ENCODE assay signal across 1 cellular context in the genomic region with DNA sequence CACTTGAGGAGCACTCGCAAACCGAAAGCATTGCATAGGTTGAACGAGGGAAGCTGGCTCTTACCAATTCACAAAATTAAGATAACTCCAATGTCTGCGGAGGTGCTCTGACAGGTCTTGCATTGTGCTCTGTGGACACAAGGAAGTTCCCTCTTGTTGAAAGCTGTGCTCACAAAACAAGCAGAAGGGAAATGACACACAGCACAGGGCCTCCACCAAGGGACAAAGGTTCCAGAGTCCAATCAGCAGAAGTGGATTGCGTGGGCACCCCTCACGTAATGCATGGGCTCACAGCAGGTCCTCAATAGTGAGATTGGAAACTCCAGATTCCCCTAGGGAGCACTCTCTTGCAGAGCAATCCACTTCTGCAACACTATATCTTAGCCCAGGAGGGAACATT.
TF ChIP-seq lines count a peak whose summit lies in the region.

No MANE protein-coding gene starts in this region.

TF ChIP-seq in HepG2, 621 proteins besides CTCF, POLR2A, EP300 and RAD21 (continued from another document):
- TF ChIP-seq, protein P1, sequence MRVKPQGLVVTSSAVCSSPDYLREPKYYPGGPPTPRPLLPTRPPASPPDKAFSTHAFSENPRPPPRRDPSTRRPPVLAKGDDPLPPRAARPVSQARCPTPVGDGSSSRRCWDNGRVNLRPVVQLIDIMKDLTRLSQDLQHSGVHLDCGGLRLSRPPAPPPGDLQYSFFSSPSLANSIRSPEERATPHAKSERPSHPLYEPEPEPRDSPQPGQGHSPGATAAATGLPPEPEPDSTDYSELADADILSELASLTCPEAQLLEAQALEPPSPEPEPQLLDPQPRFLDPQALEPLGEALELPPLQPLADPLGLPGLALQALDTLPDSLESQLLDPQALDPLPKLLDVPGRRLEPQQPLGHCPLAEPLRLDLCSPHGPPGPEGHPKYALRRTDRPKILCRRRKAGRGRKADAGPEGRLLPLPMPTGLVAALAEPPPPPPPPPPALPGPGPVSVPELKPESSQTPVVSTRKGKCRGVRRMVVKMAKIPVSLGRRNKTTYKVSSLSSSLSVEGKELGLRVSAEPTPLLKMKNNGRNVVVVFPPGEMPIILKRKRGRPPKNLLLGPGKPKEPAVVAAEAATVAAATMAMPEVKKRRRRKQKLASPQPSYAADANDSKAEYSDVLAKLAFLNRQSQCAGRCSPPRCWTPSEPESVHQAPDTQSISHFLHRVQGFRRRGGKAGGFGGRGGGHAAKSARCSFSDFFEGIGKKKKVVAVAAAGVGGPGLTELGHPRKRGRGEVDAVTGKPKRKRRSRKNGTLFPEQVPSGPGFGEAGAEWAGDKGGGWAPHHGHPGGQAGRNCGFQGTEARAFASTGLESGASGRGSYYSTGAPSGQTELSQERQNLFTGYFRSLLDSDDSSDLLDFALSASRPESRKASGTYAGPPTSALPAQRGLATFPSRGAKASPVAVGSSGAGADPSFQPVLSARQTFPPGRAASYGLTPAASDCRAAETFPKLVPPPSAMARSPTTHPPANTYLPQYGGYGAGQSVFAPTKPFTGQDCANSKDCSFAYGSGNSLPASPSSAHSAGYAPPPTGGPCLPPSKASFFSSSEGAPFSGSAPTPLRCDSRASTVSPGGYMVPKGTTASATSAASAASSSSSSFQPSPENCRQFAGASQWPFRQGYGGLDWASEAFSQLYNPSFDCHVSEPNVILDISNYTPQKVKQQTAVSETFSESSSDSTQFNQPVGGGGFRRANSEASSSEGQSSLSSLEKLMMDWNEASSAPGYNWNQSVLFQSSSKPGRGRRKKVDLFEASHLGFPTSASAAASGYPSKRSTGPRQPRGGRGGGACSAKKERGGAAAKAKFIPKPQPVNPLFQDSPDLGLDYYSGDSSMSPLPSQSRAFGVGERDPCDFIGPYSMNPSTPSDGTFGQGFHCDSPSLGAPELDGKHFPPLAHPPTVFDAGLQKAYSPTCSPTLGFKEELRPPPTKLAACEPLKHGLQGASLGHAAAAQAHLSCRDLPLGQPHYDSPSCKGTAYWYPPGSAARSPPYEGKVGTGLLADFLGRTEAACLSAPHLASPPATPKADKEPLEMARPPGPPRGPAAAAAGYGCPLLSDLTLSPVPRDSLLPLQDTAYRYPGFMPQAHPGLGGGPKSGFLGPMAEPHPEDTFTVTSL (CRISPR knock-in tag; IDR thresholded peaks at IDR 0.05; ENCODE audit: borderline replicate concordance), result no peak
- TF ChIP-seq RAD51 (IDR thresholded peaks at IDR 0.05; ENCODE audit: borderline replicate concordance) (no peak), GATA4 (IDR thresholded peaks at IDR 0.05; ENCODE audit: borderline replicate concordance, low read depth) (peak; percentile 51; the same call in 1 of the 2 replicates), GLI4 (CRISPR knock-in tag; IDR thresholded peaks at IDR 0.05; ENCODE audit: borderline replicate concordance) (no peak), TCF7 (IDR thresholded peaks at IDR 0.05; ENCODE audit: low read depth) (peak; percentile 42; the same call in 1 of the 2 replicates), ZNF660 (CRISPR knock-in tag; IDR thresholded peaks at IDR 0.05; ENCODE audit: borderline replicate concordance, low read depth) (no peak), MED1 (CRISPR knock-in tag; IDR thresholded peaks at IDR 0.05) (peak; percentile 72), SMC3 (IDR thresholded peaks at IDR 0.05; ENCODE audit: low read length) (no peak), GATAD2A (CRISPR knock-in tag; IDR thresholded peaks at IDR 0.05) (peak; percentile 32; the same call in 1 of the 2 replicates), RARA (CRISPR knock-in tag; IDR thresholded peaks at IDR 0.05) (0 out of 2 replicates have a peak, but pooled peaks have one; percentile 35), SALL1 (CRISPR knock-in tag; IDR thresholded peaks at IDR 0.05) (0 out of 2 replicates have a peak, but pooled peaks have one; percentile 22), FOXJ3 (CRISPR knock-in tag; IDR thresholded peaks at IDR 0.05; ENCODE audit: borderline replicate concordance) (no peak), ZFAT (CRISPR knock-in tag; conservative IDR thresholded peaks at IDR 0.05) (no peak), SAP130 (CRISPR knock-in tag; IDR thresholded peaks at IDR 0.05; ENCODE audit: low read depth) (peak; percentile 23; the same call in 1 of the 2 replicates), SIX1 (CRISPR knock-in tag; IDR thresholded peaks at IDR 0.05; ENCODE audit: borderline replicate concordance) (no peak), GFI1 (CRISPR knock-in tag; IDR thresholded peaks at IDR 0.05; ENCODE audit: borderline replicate concordance) (no peak), POLR2AphosphoS5 (IDR thresholded peaks at IDR 0.05; ENCODE audit: low read depth, low read length) (no peak), ZBTB38 (CRISPR knock-in tag; IDR thresholded peaks at IDR 0.05) (0 out of 2 replicates have a peak, but pooled peaks have one; percentile 28), U2AF1 (optimal IDR thresholded peaks at IDR 0.05; ENCODE audit: low read depth, low read length) (no peak), TAF1 (CRISPR knock-in tag; IDR thresholded peaks at IDR 0.05) (no peak), CREM (IDR thresholded peaks at IDR 0.05) (peak; percentile 38; the same call in 1 of the 2 replicates), CREM (CRISPR knock-in tag; IDR thresholded peaks at IDR 0.05) (no peak), FOXA3 (CRISPR knock-in tag; IDR thresholded peaks at IDR 0.05) (peak; percentile 42; the same call in 1 of the 2 replicates), DPF2 (CRISPR knock-in tag; IDR thresholded peaks at IDR 0.05; ENCODE audit: borderline replicate concordance, low read depth) (peak; percentile 53; the same call in 1 of the 2 replicates), FOSL2 (CRISPR knock-in tag; IDR thresholded peaks at IDR 0.05) (peak; percentile 71; the same call in 1 of the 2 replicates), SOX6 (IDR thresholded peaks at IDR 0.05) (no peak), SOX6 (CRISPR knock-in tag; IDR thresholded peaks at IDR 0.05) (0 out of 2 replicates have a peak, but pooled peaks have one; percentile 13), RFXANK (CRISPR knock-in tag; IDR thresholded peaks at IDR 0.05) (no peak), NRL (CRISPR knock-in tag; IDR thresholded peaks at IDR 0.05; ENCODE audit: borderline replicate concordance) (no peak), RXRB (CRISPR knock-in tag; IDR thresholded peaks at IDR 0.05; ENCODE audit: borderline replicate concordance) (peak; percentile 40; the same call in 1 of the 2 replicates), GATAD1 (CRISPR knock-in tag; IDR thresholded peaks at IDR 0.05) (no peak), SOX13 (IDR thresholded peaks at IDR 0.05) (peak; percentile 65; the same call in 1 of the 2 replicates), SOX13 (CRISPR knock-in tag; conservative IDR thresholded peaks at IDR 0.05 in 1 of 2, IDR thresholded peaks at IDR 0.05 in 1 of 2) (no peak), SP5 (CRISPR knock-in tag; IDR thresholded peaks at IDR 0.05; ENCODE audit: borderline replicate concordance, low read depth) (no peak), YEATS4 (CRISPR knock-in tag; IDR thresholded peaks at IDR 0.05; ENCODE audit: borderline replicate concordance) (no peak), ZNF510 (CRISPR knock-in tag; IDR thresholded peaks at IDR 0.05; ENCODE audit: low read depth) (no peak), SNAI1 (CRISPR knock-in tag; IDR thresholded peaks at IDR 0.05; ENCODE audit: borderline replicate concordance) (no peak), FOXO1 (CRISPR knock-in tag; IDR thresholded peaks at IDR 0.05) (peak; percentile 31; the same call in 1 of the 2 replicates), REXO4 (CRISPR knock-in tag; IDR thresholded peaks at IDR 0.05; ENCODE audit: borderline replicate concordance) (no peak), MEIS2 (CRISPR knock-in tag; IDR thresholded peaks at IDR 0.05) (0 out of 2 replicates have a peak, but pooled peaks have one; percentile 39), RXRA (CRISPR knock-in tag; IDR thresholded peaks at IDR 0.05) (peak; percentile 46; the same call in 1 of the 2 replicates)
- TF ChIP-seq, protein P2, sequence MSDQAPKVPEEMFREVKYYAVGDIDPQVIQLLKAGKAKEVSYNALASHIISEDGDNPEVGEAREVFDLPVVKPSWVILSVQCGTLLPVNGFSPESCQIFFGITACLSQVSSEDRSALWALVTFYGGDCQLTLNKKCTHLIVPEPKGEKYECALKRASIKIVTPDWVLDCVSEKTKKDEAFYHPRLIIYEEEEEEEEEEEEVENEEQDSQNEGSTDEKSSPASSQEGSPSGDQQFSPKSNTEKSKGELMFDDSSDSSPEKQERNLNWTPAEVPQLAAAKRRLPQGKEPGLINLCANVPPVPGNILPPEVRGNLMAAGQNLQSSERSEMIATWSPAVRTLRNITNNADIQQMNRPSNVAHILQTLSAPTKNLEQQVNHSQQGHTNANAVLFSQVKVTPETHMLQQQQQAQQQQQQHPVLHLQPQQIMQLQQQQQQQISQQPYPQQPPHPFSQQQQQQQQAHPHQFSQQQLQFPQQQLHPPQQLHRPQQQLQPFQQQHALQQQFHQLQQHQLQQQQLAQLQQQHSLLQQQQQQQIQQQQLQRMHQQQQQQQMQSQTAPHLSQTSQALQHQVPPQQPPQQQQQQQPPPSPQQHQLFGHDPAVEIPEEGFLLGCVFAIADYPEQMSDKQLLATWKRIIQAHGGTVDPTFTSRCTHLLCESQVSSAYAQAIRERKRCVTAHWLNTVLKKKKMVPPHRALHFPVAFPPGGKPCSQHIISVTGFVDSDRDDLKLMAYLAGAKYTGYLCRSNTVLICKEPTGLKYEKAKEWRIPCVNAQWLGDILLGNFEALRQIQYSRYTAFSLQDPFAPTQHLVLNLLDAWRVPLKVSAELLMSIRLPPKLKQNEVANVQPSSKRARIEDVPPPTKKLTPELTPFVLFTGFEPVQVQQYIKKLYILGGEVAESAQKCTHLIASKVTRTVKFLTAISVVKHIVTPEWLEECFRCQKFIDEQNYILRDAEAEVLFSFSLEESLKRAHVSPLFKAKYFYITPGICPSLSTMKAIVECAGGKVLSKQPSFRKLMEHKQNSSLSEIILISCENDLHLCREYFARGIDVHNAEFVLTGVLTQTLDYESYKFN (CRISPR knock-in tag; conservative IDR thresholded peaks at IDR 0.05), result peak; percentile 69
- TF ChIP-seq, protein P3, sequence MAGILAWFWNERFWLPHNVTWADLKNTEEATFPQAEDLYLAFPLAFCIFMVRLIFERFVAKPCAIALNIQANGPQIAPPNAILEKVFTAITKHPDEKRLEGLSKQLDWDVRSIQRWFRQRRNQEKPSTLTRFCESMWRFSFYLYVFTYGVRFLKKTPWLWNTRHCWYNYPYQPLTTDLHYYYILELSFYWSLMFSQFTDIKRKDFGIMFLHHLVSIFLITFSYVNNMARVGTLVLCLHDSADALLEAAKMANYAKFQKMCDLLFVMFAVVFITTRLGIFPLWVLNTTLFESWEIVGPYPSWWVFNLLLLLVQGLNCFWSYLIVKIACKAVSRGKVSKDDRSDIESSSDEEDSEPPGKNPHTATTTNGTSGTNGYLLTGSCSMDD (CRISPR knock-in tag; IDR thresholded peaks at IDR 0.05), result no peak
- TF ChIP-seq, protein P4, sequence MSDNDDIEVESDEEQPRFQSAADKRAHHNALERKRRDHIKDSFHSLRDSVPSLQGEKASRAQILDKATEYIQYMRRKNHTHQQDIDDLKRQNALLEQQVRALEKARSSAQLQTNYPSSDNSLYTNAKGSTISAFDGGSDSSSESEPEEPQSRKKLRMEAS (IDR thresholded peaks at IDR 0.05), result 0 out of 2 replicates have a peak, but pooled peaks have one; percentile 20
- TF ChIP-seq, protein P5, sequence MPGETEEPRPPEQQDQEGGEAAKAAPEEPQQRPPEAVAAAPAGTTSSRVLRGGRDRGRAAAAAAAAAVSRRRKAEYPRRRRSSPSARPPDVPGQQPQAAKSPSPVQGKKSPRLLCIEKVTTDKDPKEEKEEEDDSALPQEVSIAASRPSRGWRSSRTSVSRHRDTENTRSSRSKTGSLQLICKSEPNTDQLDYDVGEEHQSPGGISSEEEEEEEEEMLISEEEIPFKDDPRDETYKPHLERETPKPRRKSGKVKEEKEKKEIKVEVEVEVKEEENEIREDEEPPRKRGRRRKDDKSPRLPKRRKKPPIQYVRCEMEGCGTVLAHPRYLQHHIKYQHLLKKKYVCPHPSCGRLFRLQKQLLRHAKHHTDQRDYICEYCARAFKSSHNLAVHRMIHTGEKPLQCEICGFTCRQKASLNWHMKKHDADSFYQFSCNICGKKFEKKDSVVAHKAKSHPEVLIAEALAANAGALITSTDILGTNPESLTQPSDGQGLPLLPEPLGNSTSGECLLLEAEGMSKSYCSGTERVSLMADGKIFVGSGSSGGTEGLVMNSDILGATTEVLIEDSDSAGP (CRISPR knock-in tag; IDR thresholded peaks at IDR 0.05; ENCODE audit: borderline replicate concordance), result no peak
- TF ChIP-seq, protein P6, sequence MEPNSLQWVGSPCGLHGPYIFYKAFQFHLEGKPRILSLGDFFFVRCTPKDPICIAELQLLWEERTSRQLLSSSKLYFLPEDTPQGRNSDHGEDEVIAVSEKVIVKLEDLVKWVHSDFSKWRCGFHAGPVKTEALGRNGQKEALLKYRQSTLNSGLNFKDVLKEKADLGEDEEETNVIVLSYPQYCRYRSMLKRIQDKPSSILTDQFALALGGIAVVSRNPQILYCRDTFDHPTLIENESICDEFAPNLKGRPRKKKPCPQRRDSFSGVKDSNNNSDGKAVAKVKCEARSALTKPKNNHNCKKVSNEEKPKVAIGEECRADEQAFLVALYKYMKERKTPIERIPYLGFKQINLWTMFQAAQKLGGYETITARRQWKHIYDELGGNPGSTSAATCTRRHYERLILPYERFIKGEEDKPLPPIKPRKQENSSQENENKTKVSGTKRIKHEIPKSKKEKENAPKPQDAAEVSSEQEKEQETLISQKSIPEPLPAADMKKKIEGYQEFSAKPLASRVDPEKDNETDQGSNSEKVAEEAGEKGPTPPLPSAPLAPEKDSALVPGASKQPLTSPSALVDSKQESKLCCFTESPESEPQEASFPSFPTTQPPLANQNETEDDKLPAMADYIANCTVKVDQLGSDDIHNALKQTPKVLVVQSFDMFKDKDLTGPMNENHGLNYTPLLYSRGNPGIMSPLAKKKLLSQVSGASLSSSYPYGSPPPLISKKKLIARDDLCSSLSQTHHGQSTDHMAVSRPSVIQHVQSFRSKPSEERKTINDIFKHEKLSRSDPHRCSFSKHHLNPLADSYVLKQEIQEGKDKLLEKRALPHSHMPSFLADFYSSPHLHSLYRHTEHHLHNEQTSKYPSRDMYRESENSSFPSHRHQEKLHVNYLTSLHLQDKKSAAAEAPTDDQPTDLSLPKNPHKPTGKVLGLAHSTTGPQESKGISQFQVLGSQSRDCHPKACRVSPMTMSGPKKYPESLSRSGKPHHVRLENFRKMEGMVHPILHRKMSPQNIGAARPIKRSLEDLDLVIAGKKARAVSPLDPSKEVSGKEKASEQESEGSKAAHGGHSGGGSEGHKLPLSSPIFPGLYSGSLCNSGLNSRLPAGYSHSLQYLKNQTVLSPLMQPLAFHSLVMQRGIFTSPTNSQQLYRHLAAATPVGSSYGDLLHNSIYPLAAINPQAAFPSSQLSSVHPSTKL (CRISPR knock-in tag; IDR thresholded peaks at IDR 0.05), result peak; percentile 66
- TF ChIP-seq, protein P7, sequence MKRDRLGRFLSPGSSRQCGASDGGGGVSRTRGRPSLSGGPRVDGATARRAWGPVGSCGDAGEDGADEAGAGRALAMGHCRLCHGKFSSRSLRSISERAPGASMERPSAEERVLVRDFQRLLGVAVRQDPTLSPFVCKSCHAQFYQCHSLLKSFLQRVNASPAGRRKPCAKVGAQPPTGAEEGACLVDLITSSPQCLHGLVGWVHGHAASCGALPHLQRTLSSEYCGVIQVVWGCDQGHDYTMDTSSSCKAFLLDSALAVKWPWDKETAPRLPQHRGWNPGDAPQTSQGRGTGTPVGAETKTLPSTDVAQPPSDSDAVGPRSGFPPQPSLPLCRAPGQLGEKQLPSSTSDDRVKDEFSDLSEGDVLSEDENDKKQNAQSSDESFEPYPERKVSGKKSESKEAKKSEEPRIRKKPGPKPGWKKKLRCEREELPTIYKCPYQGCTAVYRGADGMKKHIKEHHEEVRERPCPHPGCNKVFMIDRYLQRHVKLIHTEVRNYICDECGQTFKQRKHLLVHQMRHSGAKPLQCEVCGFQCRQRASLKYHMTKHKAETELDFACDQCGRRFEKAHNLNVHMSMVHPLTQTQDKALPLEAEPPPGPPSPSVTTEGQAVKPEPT (CRISPR knock-in tag; IDR thresholded peaks at IDR 0.05; ENCODE audit: low read depth), result no peak
TF ChIP-seq in HepG2: peak in this region for 26.
